In the genomic region with DNA sequence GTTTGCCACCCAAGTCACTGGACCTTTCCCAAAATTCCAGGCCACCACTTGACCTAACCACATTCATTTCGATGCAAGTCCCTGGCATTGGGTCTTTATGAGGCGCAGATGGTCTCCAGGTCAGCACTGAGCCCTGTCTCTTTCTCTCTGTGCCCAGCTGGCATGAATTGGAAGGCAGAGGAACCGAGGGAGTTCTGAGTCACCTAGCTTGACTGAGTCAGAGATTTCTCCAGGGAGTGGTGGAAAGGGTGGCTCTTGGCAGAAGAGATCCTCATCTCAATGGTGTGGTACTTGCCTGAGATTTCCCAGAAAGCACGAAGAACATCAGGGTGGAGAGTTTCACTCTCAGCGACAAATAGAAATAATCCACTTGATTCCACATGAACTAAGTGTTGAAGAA, we compare ENCODE assay signal across 13 cellular contexts. TPM values are rescaled to one million over a fixed set of nuclear protein-coding genes. Genes with fewer than 3 reads are reported as not detected.
DNase-seq lines count a peak whose midpoint lies in the region; ATAC-seq and TF ChIP-seq lines count a peak whose summit lies in the region.
"Had no signal": no experiment of that assay in that cellular context is flagged by ENCODE, and none has a peak within 500 bp of the region (broad histone marks: within the 10 kb centered on the region; RNA-seq: fewer than 3 reads in every experiment).

No MANE protein-coding gene starts in this region.

- no peaks in the 10 kb centered on the region for H3K4me1 ChIP-seq in endodermal cell (ENCODE audit: control insufficient read depth, insufficient read depth, low read length)
- H3K4me1 ChIP-seq: ascending aorta, transverse colon had no signal

- 94 to 100% methylated on average over 4 to 5 of the region's 5 CpGs for WGBS in endodermal cell (ENCODE audit: insufficient coverage in 1 of 2, insufficient read length in 1 of 2), 2 experiments

- H3K36me3 ChIP-seq in endodermal cell (ENCODE audit: control insufficient read depth, insufficient read depth, low read length): no peaks in the 10 kb centered on the region
- H3K36me3 ChIP-seq: ascending aorta, transverse colon had no signal

- H3K9me3 Mint-ChIP-seq in endodermal cell: no peaks in the 10 kb centered on the region
- H3K9me3 Mint-ChIP-seq: activated T-cell treated with anti-CD3 and anti-CD28 coated beads, Interleukin-2, amount 50 U/mL, for 72 hours had no signal

- ATAC-seq in HG03469 (IDR thresholded peaks at IDR 0.05; ENCODE audit: unreplicated experiment): no peak
- ATAC-seq in GM21786 (IDR thresholded peaks at IDR 0.05; ENCODE audit: unreplicated experiment): no peak
- ATAC-seq in GM18870 (IDR thresholded peaks at IDR 0.05; ENCODE audit: unreplicated experiment): no peak
- ATAC-seq: activated T-cell treated with anti-CD3 and anti-CD28 coated beads, Interleukin-2, amount 50 U/mL, for 72 hours had no signal

- H3K9me3 ChIP-seq in endodermal cell (ENCODE audit: control insufficient read depth, low read length): no peaks in the 10 kb centered on the region
- H3K9me3 ChIP-seq: ascending aorta, transverse colon had no signal

- in situ Hi-C loops in ACHN (cut with HindIII; ENCODE audit: low pct_ligation_motif_present, low pct_unique_long_range_greater_than_20kb, low sequenced_read_pairs): no loop called here

- H3K4me3 ChIP-seq in endodermal cell (ENCODE audit: low read length): no peak overlapping the region
- H3K4me3 ChIP-seq: ascending aorta, transverse colon had no signal

- H3K27me3 Mint-ChIP-seq in endodermal cell (ENCODE audit: insufficient read depth): no peaks in the 10 kb centered on the region

- H3K27ac ChIP-seq in endodermal cell (ENCODE audit: low read depth, low read length): no peak overlapping the region
- H3K27ac ChIP-seq: ascending aorta, transverse colon had no signal

- no peak overlapping the region for H3K27ac Mint-ChIP-seq in endodermal cell
- H3K27ac Mint-ChIP-seq: activated T-cell treated with anti-CD3 and anti-CD28 coated beads, Interleukin-2, amount 50 U/mL, for 72 hours had no signal

- no peak overlapping the region for H3K9ac ChIP-seq in endodermal cell (ENCODE audit: extremely low read depth, low read length, poor library complexity, severe bottlenecking)

- no peak overlapping the region for H3K4me3 Mint-ChIP-seq in endodermal cell
- H3K4me3 Mint-ChIP-seq: activated T-cell treated with anti-CD3 and anti-CD28 coated beads, Interleukin-2, amount 50 U/mL, for 72 hours had no signal

- H3K36me3 Mint-ChIP-seq in endodermal cell (ENCODE audit: low read depth): no peaks in the 10 kb centered on the region

- H3K27me3 ChIP-seq in endodermal cell (ENCODE audit: control insufficient read depth, insufficient read depth, low read length, poor library complexity, severe bottlenecking): no peaks in the 10 kb centered on the region
- H3K27me3 ChIP-seq: ascending aorta, transverse colon had no signal

- DNase-seq in ACHN: peak; percentile 57
- peak; percentile 32 for DNase-seq in HPDE6-E6E7 (ENCODE audit: extremely low spot score)
- DNase-seq in amniotic epithelial cell (ENCODE audit: low read depth): peak; percentile 29
- peak; percentile 56 for DNase-seq in glomerular visceral epithelial cell (ENCODE audit: extremely low spot score)
- no peak for DNase-seq in endodermal cell
- DNase-seq: activated T-cell treated with anti-CD3 and anti-CD28 coated beads, Interleukin-2, amount 50 U/mL, for 72 hours; effector CD8-positive, alpha-beta T cell; KG1; transverse colon had no signal

- no peak for TF ChIP-seq CTCF in endodermal cell (conservative IDR thresholded peaks at IDR 0.05)

- peaks cover 18% of the 10 kb centered on the region for H3K4me1 Mint-ChIP-seq in endodermal cell

RNA-seq across cellular contexts. Expression of a gene that starts 43.8 kb away (rescaled TPM):
- 10 to 100 TPM; 28.5 to 32.0 TPM for total RNA-seq in endodermal cell
- polyA plus RNA-seq in endodermal cell (2013, experiment 1 of 2): 19.9 TPM
- polyA plus RNA-seq in endodermal cell (2013, experiment 2 of 2): 18.6 TPM
